In genomic region chr6:26305097-26305841, GRCh38 we compare ENCODE assay signal across 1 cellular context.
A peak's percentile ranks its signal among the peaks of the same experiment; 100 is the strongest.
TF ChIP-seq lines count a peak whose summit lies in the region.

No MANE protein-coding gene starts in this region.

TF ChIP-seq in HepG2, 621 proteins besides CTCF, POLR2A, EP300 and RAD21 (continued from another document and continues in another):
- peak; percentile 84 for TF ChIP-seq ARID5B (CRISPR knock-in tag; IDR thresholded peaks at IDR 0.05)
- no peak; the same call in 1 of the 2 replicates for TF ChIP-seq ZNF556 (CRISPR knock-in tag; IDR thresholded peaks at IDR 0.05; ENCODE audit: borderline replicate concordance)
- no peak for TF ChIP-seq ZNF747 (CRISPR knock-in tag; IDR thresholded peaks at IDR 0.05; ENCODE audit: borderline replicate concordance)
- no peak for TF ChIP-seq ZNF34 (CRISPR knock-in tag; IDR thresholded peaks at IDR 0.05; ENCODE audit: borderline replicate concordance)
- no peak for TF ChIP-seq NFE2L1 (CRISPR knock-in tag; IDR thresholded peaks at IDR 0.05; ENCODE audit: borderline replicate concordance)
- peak; percentile 55; the same call in 1 of the 2 replicates for TF ChIP-seq REPIN1 (CRISPR knock-in tag; IDR thresholded peaks at IDR 0.05; ENCODE audit: borderline replicate concordance, low read depth)
- no peak for TF ChIP-seq SP2 (CRISPR knock-in tag; IDR thresholded peaks at IDR 0.05)
- no peak for TF ChIP-seq ETS1 (CRISPR knock-in tag; IDR thresholded peaks at IDR 0.05)
- TF ChIP-seq HMGXB3 (CRISPR knock-in tag; IDR thresholded peaks at IDR 0.05; ENCODE audit: borderline replicate concordance): peak; percentile 69; the same call in 1 of the 2 replicates
- TF ChIP-seq ZNF496 (CRISPR knock-in tag; IDR thresholded peaks at IDR 0.05; ENCODE audit: insufficient replicate concordance): no peak
- TF ChIP-seq ZNF383 (CRISPR knock-in tag; IDR thresholded peaks at IDR 0.05; ENCODE audit: borderline replicate concordance): no peak
- TF ChIP-seq ARID2 (CRISPR knock-in tag; IDR thresholded peaks at IDR 0.05; ENCODE audit: borderline replicate concordance): no peak
- no peak for TF ChIP-seq ZNF670 (CRISPR knock-in tag; IDR thresholded peaks at IDR 0.05; ENCODE audit: borderline replicate concordance)
- TF ChIP-seq MTF1 (CRISPR knock-in tag; IDR thresholded peaks at IDR 0.05): no peak
- TF ChIP-seq SMARCE1 (IDR thresholded peaks at IDR 0.05; ENCODE audit: borderline replicate concordance): no peak
- no peak for TF ChIP-seq FOXK2 (IDR thresholded peaks at IDR 0.05)
- TF ChIP-seq SIN3A (IDR thresholded peaks at IDR 0.05; ENCODE audit: borderline replicate concordance, low read depth, low read length): no peak
- TF ChIP-seq AGO2 (optimal IDR thresholded peaks at IDR 0.05; ENCODE audit: low read depth, low read length): no peak
- no peak for TF ChIP-seq ZNF891 (CRISPR knock-in tag; IDR thresholded peaks at IDR 0.05)
- TF ChIP-seq NFRKB (IDR thresholded peaks at IDR 0.05): no peak
- TF ChIP-seq ZNF552 (CRISPR knock-in tag; IDR thresholded peaks at IDR 0.05; ENCODE audit: borderline replicate concordance): no peak
- TF ChIP-seq ZBTB20 (CRISPR knock-in tag; IDR thresholded peaks at IDR 0.05; ENCODE audit: borderline replicate concordance, low read depth): 0 out of 2 replicates have a peak, but pooled peaks have one; percentile 36
- TF ChIP-seq NFYC (CRISPR knock-in tag; IDR thresholded peaks at IDR 0.05): no peak
- TF ChIP-seq ZNF775 (CRISPR knock-in tag; IDR thresholded peaks at IDR 0.05; ENCODE audit: borderline replicate concordance): no peak
- TF ChIP-seq ZNF121 (CRISPR knock-in tag; IDR thresholded peaks at IDR 0.05): peak; percentile 21; the same call in 1 of the 2 replicates
- TF ChIP-seq TGIF2 (CRISPR knock-in tag; IDR thresholded peaks at IDR 0.05): peak; percentile 32; the same call in 1 of the 2 replicates
- no peak for TF ChIP-seq GPBP1L1 (CRISPR knock-in tag; IDR thresholded peaks at IDR 0.05)
- no peak for TF ChIP-seq NFIB (CRISPR knock-in tag; IDR thresholded peaks at IDR 0.05; ENCODE audit: borderline replicate concordance)
- peak; percentile 25; the same call in 1 of the 2 replicates for TF ChIP-seq NCOR1 (IDR thresholded peaks at IDR 0.05; ENCODE audit: borderline replicate concordance, low read length)
- no peak for TF ChIP-seq ZNF607 (CRISPR knock-in tag; IDR thresholded peaks at IDR 0.05; ENCODE audit: borderline replicate concordance)
- TF ChIP-seq CSRNP2 (CRISPR knock-in tag; conservative IDR thresholded peaks at IDR 0.05; ENCODE audit: low read depth): no peak
- TF ChIP-seq ZNF792 (CRISPR knock-in tag; IDR thresholded peaks at IDR 0.05): peak; percentile 73
- TF ChIP-seq ARNT2 (CRISPR knock-in tag; IDR thresholded peaks at IDR 0.05; ENCODE audit: low read depth): no peak
- TF ChIP-seq KDM6A (CRISPR knock-in tag; IDR thresholded peaks at IDR 0.05; ENCODE audit: low read depth): no peak
- TF ChIP-seq PAX8 (CRISPR knock-in tag; IDR thresholded peaks at IDR 0.05; ENCODE audit: borderline replicate concordance): no peak
- no peak for TF ChIP-seq HNF4A (CRISPR knock-in tag; IDR thresholded peaks at IDR 0.05)
- 0 out of 2 replicates have a peak, but pooled peaks have one; percentile 35 for TF ChIP-seq JUNB (CRISPR knock-in tag; IDR thresholded peaks at IDR 0.05; ENCODE audit: borderline replicate concordance)
- no peak for TF ChIP-seq HOXA7 (CRISPR knock-in tag; IDR thresholded peaks at IDR 0.05)
- no peak for TF ChIP-seq ZNF253 (CRISPR knock-in tag; IDR thresholded peaks at IDR 0.05; ENCODE audit: borderline replicate concordance)
- TF ChIP-seq ZSCAN31 (CRISPR knock-in tag; IDR thresholded peaks at IDR 0.05; ENCODE audit: low read depth): peak; percentile 14; the same call in 1 of the 2 replicates
- no peak for TF ChIP-seq ZNF839 (CRISPR knock-in tag; IDR thresholded peaks at IDR 0.05; ENCODE audit: borderline replicate concordance)
- TF ChIP-seq NFIC (IDR thresholded peaks at IDR 0.05; ENCODE audit: low read length): no peak
- no peak for TF ChIP-seq ZNF333 (CRISPR knock-in tag; IDR thresholded peaks at IDR 0.05; ENCODE audit: borderline replicate concordance)
- TF ChIP-seq ZNF260 (CRISPR knock-in tag; IDR thresholded peaks at IDR 0.05; ENCODE audit: borderline replicate concordance, low read depth): no peak
- no peak for TF ChIP-seq ZNF567 (CRISPR knock-in tag; IDR thresholded peaks at IDR 0.05; ENCODE audit: borderline replicate concordance)
- no peak for TF ChIP-seq ZNF597 (CRISPR knock-in tag; IDR thresholded peaks at IDR 0.05)
- no peak for TF ChIP-seq ZBTB42 (CRISPR knock-in tag; IDR thresholded peaks at IDR 0.05)
- no peak for TF ChIP-seq ZFAT (CRISPR knock-in tag; conservative IDR thresholded peaks at IDR 0.05)
- TF ChIP-seq DRAP1 (CRISPR knock-in tag; IDR thresholded peaks at IDR 0.05): no peak; the same call in 1 of the 2 replicates
- TF ChIP-seq MTA1 (CRISPR knock-in tag; IDR thresholded peaks at IDR 0.05; ENCODE audit: borderline replicate concordance): no peak
- no peak for TF ChIP-seq ARHGAP35 (CRISPR knock-in tag; IDR thresholded peaks at IDR 0.05; ENCODE audit: borderline replicate concordance)
- TF ChIP-seq ZNF337 (CRISPR knock-in tag; IDR thresholded peaks at IDR 0.05; ENCODE audit: borderline replicate concordance, low read depth): no peak
- TF ChIP-seq ZBTB7B (CRISPR knock-in tag; IDR thresholded peaks at IDR 0.05): peak; percentile 61; the same call in 1 of the 2 replicates
- no peak for TF ChIP-seq GPN1 (CRISPR knock-in tag; IDR thresholded peaks at IDR 0.05; ENCODE audit: borderline replicate concordance)
- no peak for TF ChIP-seq ZNF710 (CRISPR knock-in tag; IDR thresholded peaks at IDR 0.05; ENCODE audit: borderline replicate concordance)
- TF ChIP-seq TSC22D2 (CRISPR knock-in tag; IDR thresholded peaks at IDR 0.05; ENCODE audit: borderline replicate concordance): no peak
- no peak for TF ChIP-seq NAIF1 (CRISPR knock-in tag; IDR thresholded peaks at IDR 0.05; ENCODE audit: borderline replicate concordance)
- TF ChIP-seq TBX2 (CRISPR knock-in tag; IDR thresholded peaks at IDR 0.05; ENCODE audit: borderline replicate concordance): no peak
- no peak for TF ChIP-seq POLR2AphosphoS5 (IDR thresholded peaks at IDR 0.05; ENCODE audit: low read depth, low read length)
